ENCODE assay signal across 31 cellular contexts in genomic region chr6:39170860-39171259, GRCh38. TPM values are rescaled to one million over a fixed set of nuclear protein-coding genes. Genes with fewer than 3 reads are reported as not detected.
"Had no signal": no experiment of that assay in that cellular context is flagged by ENCODE, and none has a peak within 500 bp of the region (broad histone marks: within the 10 kb centered on the region; RNA-seq: fewer than 3 reads in every experiment).

No MANE protein-coding gene starts in this region.

- DNase-seq: dermis blood vessel endothelial cell; effector memory CD4-positive, alpha-beta T cell; foreskin keratinocyte; heart left ventricle; hippocampal formation; left cardiac atrium; left lung; mesenchymal stem cell; mucosa of descending colon; naive B cell; stimulated activated CD4-positive, alpha-beta T cell treated with anti-CD3 and anti-CD28 coated beads, Interleukin-2, amount 100 ng/mL, for 24 hours; stimulated activated CD4-positive, alpha-beta T cell treated with anti-CD3 and anti-CD28 coated beads, Interleukin-4, amount 100 ng/mL, for 24 hours; substantia nigra; testis; upper lobe of left lung; uterus had no signal

- H2AFZ ChIP-seq: parathyroid adenoma had no signal

- FAIRE-seq: endothelial cell of umbilical vein, islet of Langerhans had no signal

- H3K9ac ChIP-seq: parathyroid adenoma had no signal

- H3K4me3 ChIP-seq: coronary artery, esophagus muscularis mucosa, gastroesophageal sphincter, heart left ventricle, left lung, mucosa of descending colon, right atrium auricular region, testis, tibial nerve, upper lobe of left lung, uterus had no signal

- H3K79me2 ChIP-seq: parathyroid adenoma had no signal

- H3K36me3 ChIP-seq: gastroesophageal sphincter, heart left ventricle, left lung, neutrophil, right atrium auricular region, upper lobe of left lung, uterus had no signal

- H3K4me3 Mint-ChIP-seq: mesothelial cell of epicardium; naive B cell; natural killer cell treated with Interleukin-12 subunit alpha and Interleukin-12 subunit beta and Interleukin-15 and Interleukin-18, amount 100 ng/mL, for 72 hours; neural crest cell; stimulated activated effector memory CD8-positive, alpha-beta T cell treated with anti-CD3 and anti-CD28 coated beads, Interleukin-12 subunit alpha, Interleukin-12 subunit beta, amount 100 ng/mL, for 72 hours had no signal

- H3K27ac Mint-ChIP-seq: mesothelial cell of epicardium; natural killer cell treated with Interleukin-12 subunit alpha and Interleukin-12 subunit beta and Interleukin-15 and Interleukin-18, amount 100 ng/mL, for 72 hours; progenitor cell of endocrine pancreas; stimulated activated effector memory CD8-positive, alpha-beta T cell treated with anti-CD3 and anti-CD28 coated beads, Interleukin-12 subunit alpha, Interleukin-12 subunit beta, amount 100 ng/mL, for 72 hours had no signal

- H3K27ac ChIP-seq: coronary artery, esophagus muscularis mucosa, foreskin keratinocyte, gastroesophageal sphincter, heart left ventricle, left lung, neutrophil, parathyroid adenoma, right atrium auricular region, testis, upper lobe of left lung, uterus had no signal

- H3K36me3 Mint-ChIP-seq: mesothelial cell of epicardium; naive B cell; natural killer cell treated with Interleukin-12 subunit alpha and Interleukin-12 subunit beta and Interleukin-15 and Interleukin-18, amount 100 ng/mL, for 72 hours; stimulated activated effector memory CD8-positive, alpha-beta T cell treated with anti-CD3 and anti-CD28 coated beads, Interleukin-12 subunit alpha, Interleukin-12 subunit beta, amount 100 ng/mL, for 72 hours had no signal

- H3K9me3 Mint-ChIP-seq: natural killer cell treated with Interleukin-12 subunit alpha and Interleukin-12 subunit beta and Interleukin-15 and Interleukin-18, amount 100 ng/mL, for 72 hours; stimulated activated effector memory CD8-positive, alpha-beta T cell treated with anti-CD3 and anti-CD28 coated beads, Interleukin-12 subunit alpha, Interleukin-12 subunit beta, amount 100 ng/mL, for 72 hours had no signal

- H3K9me3 ChIP-seq: neutrophil, testis, uterus had no signal

- H3K4me1 ChIP-seq: foreskin keratinocyte, parathyroid adenoma, testis, uterus had no signal

- ATAC-seq: foreskin keratinocyte; gastroesophageal sphincter; heart left ventricle; left cardiac atrium; left lung; natural killer cell treated with Interleukin-12 subunit alpha and Interleukin-12 subunit beta and Interleukin-15 and Interleukin-18, amount 100 ng/mL, for 72 hours; sciatic nerve; stimulated activated effector memory CD8-positive, alpha-beta T cell treated with anti-CD3 and anti-CD28 coated beads, Interleukin-12 subunit alpha, Interleukin-12 subunit beta, amount 100 ng/mL, for 72 hours had no signal

- H3K4me1 Mint-ChIP-seq: mesothelial cell of epicardium had no signal

- H3K27me3 ChIP-seq: left lung, neutrophil, right atrium auricular region, testis, tibial nerve, upper lobe of left lung, uterus had no signal

RNA-seq across cellular contexts. Expression of gene KCNK5, which starts 58.4 kb away (rescaled TPM):
- total RNA-seq: endothelial cell of umbilical vein had no signal
- polyA plus RNA-seq: endothelial cell of umbilical vein had no signal
